Comparison of ENCODE assay signal across 24 cellular contexts in the genomic region with DNA sequence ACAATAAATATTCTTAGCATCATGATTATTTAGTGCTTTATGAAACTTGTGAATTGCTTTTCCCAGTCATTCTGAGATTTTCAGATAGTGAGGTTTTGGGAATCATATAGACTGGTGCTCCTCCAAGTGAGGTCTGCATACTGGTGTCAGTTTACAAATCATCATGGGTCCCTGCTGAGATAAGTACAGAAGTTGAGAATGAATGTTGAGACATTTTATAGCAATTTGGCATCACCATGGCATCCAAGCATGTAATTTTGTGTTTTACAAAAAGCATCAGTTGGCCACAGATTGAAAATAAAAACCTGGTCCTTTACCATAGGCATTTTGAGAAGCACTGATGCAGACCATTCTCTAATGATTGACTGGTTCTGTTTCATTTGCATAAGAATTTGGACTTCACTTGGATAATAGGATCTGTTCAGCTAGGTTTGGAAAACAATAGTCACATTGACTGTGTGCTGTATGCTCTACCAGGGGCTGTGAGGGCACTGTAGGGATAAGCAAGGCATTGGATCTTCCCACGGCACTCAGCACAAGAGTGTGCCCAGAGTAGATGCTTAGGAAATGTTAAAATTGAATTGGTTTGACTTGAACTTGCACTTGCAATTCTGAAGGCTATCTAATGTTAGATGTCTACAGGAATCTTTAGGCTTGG.
DNase-seq lines count a peak whose midpoint lies in the region; ATAC-seq and TF ChIP-seq lines count a peak whose summit lies in the region.
"Had no signal": no experiment of that assay in that cellular context is flagged by ENCODE, and none has a peak within 500 bp of the region (broad histone marks: within the 10 kb centered on the region; RNA-seq: fewer than 3 reads in every experiment).

No MANE protein-coding gene starts in this region.

- no peak for TF ChIP-seq POLR2A in lower leg skin (IDR thresholded peaks at IDR 0.05)

- no peaks in the 10 kb centered on the region for H3K9me3 Mint-ChIP-seq in WTC11
- no peaks in the 10 kb centered on the region for H3K9me3 Mint-ChIP-seq in nephron
- H3K9me3 Mint-ChIP-seq: activated T-cell treated with anti-CD3 and anti-CD28 coated beads, Interleukin-2, amount 50 U/mL, for 4 hours had no signal

- H3K4me1 Mint-ChIP-seq in WTC11 (peaks cover 22% of the 10 kb centered on the region), nephron (peaks cover 55% of the 10 kb centered on the region)

- no peaks in the 10 kb centered on the region for H3K36me3 Mint-ChIP-seq in WTC11
- H3K36me3 Mint-ChIP-seq in nephron (ENCODE audit: low read depth): no peaks in the 10 kb centered on the region

- ATAC-seq in WTC11: peak; percentile 38
- ATAC-seq in GM21529 (IDR thresholded peaks at IDR 0.05; ENCODE audit: unreplicated experiment): no peak
- ATAC-seq: activated T-cell treated with anti-CD3 and anti-CD28 coated beads, Interleukin-2, amount 50 U/mL, for 4 hours; HCT116; heart right ventricle; left cardiac atrium; stimulated activated naive CD8-positive, alpha-beta T cell treated with anti-CD3 and anti-CD28 coated beads, Interleukin-15, Interleukin-2, amounts not matched to agents 100 U/mL and 50 U/mL, for 24 hours had no signal

- H3K27me3 Mint-ChIP-seq in WTC11 (ENCODE audit: low read depth) (peaks cover 4% of the 10 kb centered on the region; the same call in 1 of the 2 replicates), nephron (ENCODE audit: low read depth) (no peaks in the 10 kb centered on the region)

- DNase-seq in DMS 273 (lab: John Stamatoyannopoulos, UW; ENCODE audit: unreplicated experiment): peak; percentile 34
- DNase-seq in DMS 273 treated with DMSO at 0.1 percent for 48 hours (lab: John Stamatoyannopoulos, UW): no peak
- DNase-seq in NCI-H146 (lab: John Stamatoyannopoulos, UW): peak; percentile 73
- no peak for DNase-seq in WTC11 (ENCODE audit: low spot score)
- no peak for DNase-seq in lower leg skin (ENCODE audit: low spot score in 2 of 2)
- DNase-seq in NOMO-1 treated with DMSO at 0.1 percent for 48 hours (lab: John Stamatoyannopoulos, UW; ENCODE audit: unreplicated experiment): no peak
- DNase-seq: activated CD4-positive, alpha-beta T cell treated with anti-CD3 and anti-CD28 coated beads, Interleukin-2, amount 50 U/mL, for 1 hour; activated gamma-delta T cell treated with Interleukin-2 at 50 U/mL for 16 hours; activated T-cell treated with anti-CD3 and anti-CD28 coated beads, Interleukin-2, amount 50 U/mL, for 4 hours; heart right ventricle; KBM-7; left cardiac atrium; mammary epithelial cell; MG63; NCI-H226; NK-92 treated with Interleukin-12 subunit alpha and Interleukin-12 subunit beta, amount 100 ng/mL, for 24 hours; stimulated activated naive CD8-positive, alpha-beta T cell treated with anti-CD3 and anti-CD28 coated beads, Interleukin-15, Interleukin-2, amounts not matched to agents 100 U/mL and 50 U/mL, for 24 hours; T1000 had no signal

- TF ChIP-seq CTCF in WTC11 (IDR thresholded peaks at IDR 0.05): no peak
- no peak for TF ChIP-seq CTCF in nephron (IDR thresholded peaks at IDR 0.05; ENCODE audit: unreplicated experiment in 3 of 3)
- TF ChIP-seq CTCF in lower leg skin (IDR thresholded peaks at IDR 0.05): no peak

- H3K4me3 ChIP-seq in lower leg skin (ENCODE audit: low read depth, poor library complexity, severe bottlenecking): no peak overlapping the region
- H3K4me3 ChIP-seq: heart right ventricle, MG63, prostate gland, thoracic aorta, vagina had no signal

- 88 to 92% methylated on average over 1 of the region's 1 CpG for WGBS in lower leg skin, 2 donors

- H3K27ac Mint-ChIP-seq in WTC11 (no peak overlapping the region), nephron (peak overlapping the region; percentile 3 to 75 (median 55))

- no peak overlapping the region for H3K4me3 Mint-ChIP-seq in WTC11
- no peak overlapping the region for H3K4me3 Mint-ChIP-seq in nephron
- H3K4me3 Mint-ChIP-seq: activated T-cell treated with anti-CD3 and anti-CD28 coated beads, Interleukin-2, amount 50 U/mL, for 4 hours had no signal

- POLR2A ChIA-PET in WTC11 (lab: Charles Lee): no interaction called here

- CTCF ChIA-PET in WTC11 (lab: Charles Lee): no interaction called here

- intact Hi-C loops in lower leg skin (cut with DNase I; ENCODE audit: low total_unique reads): no loop called here

TF ChIP-seq in WTC11, 78 proteins besides CTCF, POLR2A, EP300 and RAD21 (continues in another document):
- TF ChIP-seq ZNF232 (CRISPR knock-in tag; IDR thresholded peaks at IDR 0.05): no peak
- TF ChIP-seq, protein P1, sequence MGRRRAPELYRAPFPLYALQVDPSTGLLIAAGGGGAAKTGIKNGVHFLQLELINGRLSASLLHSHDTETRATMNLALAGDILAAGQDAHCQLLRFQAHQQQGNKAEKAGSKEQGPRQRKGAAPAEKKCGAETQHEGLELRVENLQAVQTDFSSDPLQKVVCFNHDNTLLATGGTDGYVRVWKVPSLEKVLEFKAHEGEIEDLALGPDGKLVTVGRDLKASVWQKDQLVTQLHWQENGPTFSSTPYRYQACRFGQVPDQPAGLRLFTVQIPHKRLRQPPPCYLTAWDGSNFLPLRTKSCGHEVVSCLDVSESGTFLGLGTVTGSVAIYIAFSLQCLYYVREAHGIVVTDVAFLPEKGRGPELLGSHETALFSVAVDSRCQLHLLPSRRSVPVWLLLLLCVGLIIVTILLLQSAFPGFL (CRISPR knock-in tag; IDR thresholded peaks at IDR 0.05; ENCODE audit: borderline replicate concordance): no peak
- no peak for TF ChIP-seq NFE2L1 (CRISPR knock-in tag; IDR thresholded peaks at IDR 0.05)
- TF ChIP-seq IRF2 (CRISPR knock-in tag; IDR thresholded peaks at IDR 0.05; ENCODE audit: borderline replicate concordance, low read depth): no peak
- TF ChIP-seq, protein P2, sequence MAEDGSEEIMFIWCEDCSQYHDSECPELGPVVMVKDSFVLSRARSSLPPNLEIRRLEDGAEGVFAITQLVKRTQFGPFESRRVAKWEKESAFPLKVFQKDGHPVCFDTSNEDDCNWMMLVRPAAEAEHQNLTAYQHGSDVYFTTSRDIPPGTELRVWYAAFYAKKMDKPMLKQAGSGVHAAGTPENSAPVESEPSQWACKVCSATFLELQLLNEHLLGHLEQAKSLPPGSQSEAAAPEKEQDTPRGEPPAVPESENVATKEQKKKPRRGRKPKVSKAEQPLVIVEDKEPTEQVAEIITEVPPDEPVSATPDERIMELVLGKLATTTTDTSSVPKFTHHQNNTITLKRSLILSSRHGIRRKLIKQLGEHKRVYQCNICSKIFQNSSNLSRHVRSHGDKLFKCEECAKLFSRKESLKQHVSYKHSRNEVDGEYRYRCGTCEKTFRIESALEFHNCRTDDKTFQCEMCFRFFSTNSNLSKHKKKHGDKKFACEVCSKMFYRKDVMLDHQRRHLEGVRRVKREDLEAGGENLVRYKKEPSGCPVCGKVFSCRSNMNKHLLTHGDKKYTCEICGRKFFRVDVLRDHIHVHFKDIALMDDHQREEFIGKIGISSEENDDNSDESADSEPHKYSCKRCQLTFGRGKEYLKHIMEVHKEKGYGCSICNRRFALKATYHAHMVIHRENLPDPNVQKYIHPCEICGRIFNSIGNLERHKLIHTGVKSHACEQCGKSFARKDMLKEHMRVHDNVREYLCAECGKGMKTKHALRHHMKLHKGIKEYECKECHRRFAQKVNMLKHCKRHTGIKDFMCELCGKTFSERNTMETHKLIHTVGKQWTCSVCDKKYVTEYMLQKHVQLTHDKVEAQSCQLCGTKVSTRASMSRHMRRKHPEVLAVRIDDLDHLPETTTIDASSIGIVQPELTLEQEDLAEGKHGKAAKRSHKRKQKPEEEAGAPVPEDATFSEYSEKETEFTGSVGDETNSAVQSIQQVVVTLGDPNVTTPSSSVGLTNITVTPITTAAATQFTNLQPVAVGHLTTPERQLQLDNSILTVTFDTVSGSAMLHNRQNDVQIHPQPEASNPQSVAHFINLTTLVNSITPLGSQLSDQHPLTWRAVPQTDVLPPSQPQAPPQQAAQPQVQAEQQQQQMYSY (CRISPR knock-in tag; IDR thresholded peaks at IDR 0.05): no peak
- TF ChIP-seq SMAD3 (CRISPR knock-in tag; IDR thresholded peaks at IDR 0.05; ENCODE audit: borderline replicate concordance): no peak
- no peak for TF ChIP-seq TCF7 (CRISPR knock-in tag; IDR thresholded peaks at IDR 0.05; ENCODE audit: low read depth)
- TF ChIP-seq FOXK1 (CRISPR knock-in tag; IDR thresholded peaks at IDR 0.05): no peak
- no peak for TF ChIP-seq FOXJ3 (CRISPR knock-in tag; IDR thresholded peaks at IDR 0.05; ENCODE audit: borderline replicate concordance)
- no peak for TF ChIP-seq ELF4 (CRISPR knock-in tag; IDR thresholded peaks at IDR 0.05; ENCODE audit: low read depth)
- TF ChIP-seq NR2C2 (CRISPR knock-in tag; IDR thresholded peaks at IDR 0.05): no peak
- TF ChIP-seq GABPB1 (CRISPR knock-in tag; IDR thresholded peaks at IDR 0.05): no peak
- TF ChIP-seq, protein P3, sequence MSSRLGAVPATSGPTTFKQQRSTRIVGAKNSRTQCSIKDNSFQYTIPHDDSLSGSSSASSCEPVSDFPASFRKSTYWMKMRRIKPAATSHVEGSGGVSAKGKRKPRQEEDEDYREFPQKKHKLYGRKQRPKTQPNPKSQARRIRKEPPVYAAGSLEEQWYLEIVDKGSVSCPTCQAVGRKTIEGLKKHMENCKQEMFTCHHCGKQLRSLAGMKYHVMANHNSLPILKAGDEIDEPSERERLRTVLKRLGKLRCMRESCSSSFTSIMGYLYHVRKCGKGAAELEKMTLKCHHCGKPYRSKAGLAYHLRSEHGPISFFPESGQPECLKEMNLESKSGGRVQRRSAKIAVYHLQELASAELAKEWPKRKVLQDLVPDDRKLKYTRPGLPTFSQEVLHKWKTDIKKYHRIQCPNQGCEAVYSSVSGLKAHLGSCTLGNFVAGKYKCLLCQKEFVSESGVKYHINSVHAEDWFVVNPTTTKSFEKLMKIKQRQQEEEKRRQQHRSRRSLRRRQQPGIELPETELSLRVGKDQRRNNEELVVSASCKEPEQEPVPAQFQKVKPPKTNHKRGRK (CRISPR knock-in tag; IDR thresholded peaks at IDR 0.05; ENCODE audit: borderline replicate concordance): no peak
- TF ChIP-seq, protein P4, sequence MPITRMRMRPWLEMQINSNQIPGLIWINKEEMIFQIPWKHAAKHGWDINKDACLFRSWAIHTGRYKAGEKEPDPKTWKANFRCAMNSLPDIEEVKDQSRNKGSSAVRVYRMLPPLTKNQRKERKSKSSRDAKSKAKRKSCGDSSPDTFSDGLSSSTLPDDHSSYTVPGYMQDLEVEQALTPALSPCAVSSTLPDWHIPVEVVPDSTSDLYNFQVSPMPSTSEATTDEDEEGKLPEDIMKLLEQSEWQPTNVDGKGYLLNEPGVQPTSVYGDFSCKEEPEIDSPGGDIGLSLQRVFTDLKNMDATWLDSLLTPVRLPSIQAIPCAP (CRISPR knock-in tag; IDR thresholded peaks at IDR 0.05): no peak
- TF ChIP-seq NFYB (CRISPR knock-in tag; conservative IDR thresholded peaks at IDR 0.05; ENCODE audit: low read depth): no peak

Comparison
In these comparisons a context has a peak if more than half of its experiments do, and no peak if none do; other contexts are left out.
1. DNase-seq: peak in DMS 273 (single experiment) and NCI-H146 (single experiment); none in DMS 273 treated with DMSO at 0.1 percent for 48 hours (single experiment), WTC11 (single experiment), lower leg skin (0 of 2) and NOMO-1 treated with DMSO at 0.1 percent for 48 hours (single experiment).